In genomic region chr13:50136678-50137077, GRCh38 we compare ENCODE assay signal across 24 cellular contexts.
"Had no signal": no experiment of that assay in that cellular context is flagged by ENCODE, and none has a peak within 500 bp of the region (broad histone marks: within the 10 kb centered on the region; RNA-seq: fewer than 3 reads in every experiment).

No MANE protein-coding gene starts in this region.

- DNase-seq: occipital lobe; ovary; psoas muscle; right cardiac atrium; right lobe of liver; sigmoid colon; small intestine; stimulated activated CD4-positive, alpha-beta T cell treated with anti-CD3 and anti-CD28 coated beads, Interleukin-15, amount 100 ng/mL, for 24 hours; stimulated activated CD4-positive, alpha-beta T cell treated with anti-CD3 and anti-CD28 coated beads, Interleukin-2, amount 100 ng/mL, for 24 hours; stimulated activated CD4-positive, alpha-beta T cell treated with anti-CD3 and anti-CD28 coated beads, Interleukin-2, amount 100 ng/mL, for 48 hours; stimulated activated CD4-positive, alpha-beta T cell treated with anti-CD3 and anti-CD28 coated beads, Interleukin-4, amount 100 ng/mL, for 24 hours; stimulated activated naive B cell treated with anti-CD40 and anti-IgM and Interleukin-4, amounts not matched to agents 10 μg/mL and 1 μg/mL and 100 μg/mL, for 72 hours; stimulated activated naive CD4-positive, alpha-beta T cell treated with Interleukin-2 at 50 U/mL for 16 hours; stomach; thyroid gland; trophoblast cell; upper lobe of left lung had no signal

- ATAC-seq: psoas muscle; right cardiac atrium; right lobe of liver; stimulated activated effector memory CD8-positive, alpha-beta T cell treated with anti-CD3 and anti-CD28 coated beads, Interleukin-12 subunit alpha, Interleukin-12 subunit beta, amount 100 ng/mL, for 72 hours; stimulated activated naive B cell treated with anti-CD40 and anti-IgM and Interleukin-4, amounts not matched to agents 10 μg/mL and 1 μg/mL and 100 μg/mL, for 72 hours had no signal

- H3K36me3 ChIP-seq: neural progenitor cell, ovary, right lobe of liver, sigmoid colon, stomach, thoracic aorta, thyroid gland, tibial nerve, upper lobe of left lung, vagina had no signal

- H3K4me2 ChIP-seq: neural progenitor cell had no signal

- H3K27me3 ChIP-seq: ovary, vagina had no signal

- H3K4me3 ChIP-seq: neural progenitor cell, ovary, psoas muscle, right lobe of liver, sigmoid colon, stomach, thoracic aorta, thyroid gland, tibial nerve, upper lobe of left lung, vagina had no signal

- H3K4me1 ChIP-seq: parathyroid adenoma, psoas muscle, right lobe of liver, sigmoid colon, vagina had no signal

- H3K79me2 ChIP-seq: parathyroid adenoma had no signal

- H3K9me3 ChIP-seq: ovary, psoas muscle, right lobe of liver, sigmoid colon, stomach, thoracic aorta, thyroid gland, tibial nerve, upper lobe of left lung, vagina had no signal

- H3K9ac ChIP-seq: neural progenitor cell, parathyroid adenoma had no signal

- H3K27ac ChIP-seq: neural progenitor cell, ovary, parathyroid adenoma, psoas muscle, right lobe of liver, sigmoid colon, stomach, thoracic aorta, thyroid gland, tibial nerve, upper lobe of left lung, vagina had no signal

- FAIRE-seq: small intestine, urothelium cell line had no signal

- H2AFZ ChIP-seq: neural progenitor cell, parathyroid adenoma had no signal
